Comparison of ENCODE assay signal across 20 cellular contexts in the genomic region with DNA sequence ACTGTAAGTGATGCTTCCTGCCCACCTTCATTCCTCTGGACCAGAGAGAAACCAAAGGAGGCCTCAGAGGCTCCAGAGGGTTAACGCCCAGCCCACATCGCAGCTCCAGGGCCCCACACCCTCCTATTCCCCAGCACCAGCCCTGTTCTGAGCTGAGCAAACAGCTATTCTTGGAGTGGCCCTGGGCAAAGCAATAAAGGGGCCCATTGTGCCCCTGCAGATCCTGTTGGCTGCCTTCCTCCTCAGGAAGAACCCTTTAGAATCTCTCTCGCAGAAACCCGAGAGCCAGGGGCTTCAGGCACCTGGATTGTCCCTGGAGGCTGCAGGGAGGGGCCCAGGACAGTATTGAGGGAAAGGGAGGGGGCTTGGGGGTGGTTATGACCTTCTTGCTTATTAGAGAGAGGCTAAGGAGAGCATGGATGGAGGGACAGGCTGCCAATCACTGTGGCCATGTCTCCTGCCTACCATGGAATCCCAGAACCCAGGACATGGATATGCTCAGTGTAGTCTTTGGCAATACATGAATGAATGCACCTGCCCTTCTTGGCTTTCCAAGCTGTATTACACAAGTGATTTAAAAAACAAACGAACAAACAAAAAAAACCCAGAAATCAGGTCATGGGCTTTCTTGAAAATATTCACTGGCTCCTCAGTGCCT. TPM values are rescaled to one million over a fixed set of nuclear protein-coding genes. Genes with fewer than 3 reads are reported as not detected.
DNase-seq lines count a peak whose midpoint lies in the region; ATAC-seq and TF ChIP-seq lines count a peak whose summit lies in the region.
"Had no signal": no experiment of that assay in that cellular context is flagged by ENCODE, and none has a peak within 500 bp of the region (broad histone marks: within the 10 kb centered on the region; RNA-seq: fewer than 3 reads in every experiment).

No MANE protein-coding gene starts in this region.

- H2AFZ ChIP-seq in mammary epithelial cell (ENCODE audit: low read depth, low read length) = no peak overlapping the region

- H3K36me3 Mint-ChIP-seq in chondrocyte (ENCODE audit: low read depth) = no peaks in the 10 kb centered on the region
- H3K36me3 Mint-ChIP-seq: activated CD8-positive, alpha-beta memory T cell treated with anti-CD3 and anti-CD28 coated beads, Interleukin-2, amount 10 ng/mL, durations not matched to agents 7 days and 5 days; activated naive CD4-positive, alpha-beta T cell treated with anti-CD3 and anti-CD28 coated beads, Interleukin-2, amount 50 U/mL, for 72 hours had no signal

- DNase-seq in breast epithelium (ENCODE audit: low spot score in 2 of 2) = no peak
- DNase-seq in mammary epithelial cell = no peak
- peak; percentile 81 for DNase-seq in colonic mucosa
- no peak for DNase-seq in chondrocyte (ENCODE audit: low spot score)
- no peak for DNase-seq in activated CD4-positive, alpha-beta T cell treated with anti-CD3 and anti-CD28 coated beads, Interleukin-2, amount 50 U/mL, for 1 hour
- DNase-seq in upper lobe of right lung = no peak
- DNase-seq: activated CD8-positive, alpha-beta memory T cell treated with anti-CD3 and anti-CD28 coated beads, Interleukin-2, amount 10 ng/mL, durations not matched to agents 7 days and 5 days; COR-L47; glutamatergic neuron; stimulated activated naive CD4-positive, alpha-beta T cell; SW 1271 had no signal

- no peak for TF ChIP-seq POLR2A in breast epithelium (IDR thresholded peaks at IDR 0.05)

- peaks cover 6% of the 10 kb centered on the region for H3K4me1 Mint-ChIP-seq in chondrocyte (ENCODE audit: low read depth)
- H3K4me1 Mint-ChIP-seq: activated CD8-positive, alpha-beta memory T cell treated with anti-CD3 and anti-CD28 coated beads, Interleukin-2, amount 10 ng/mL, durations not matched to agents 7 days and 5 days; central memory CD8-positive, alpha-beta T cell had no signal

- H3K4me3 ChIP-seq in breast epithelium = no peak overlapping the region
- no peak overlapping the region for H3K4me3 ChIP-seq in mammary epithelial cell (replicated peaks in 1 of 3; ENCODE audit: insufficient read depth in 1 of 3, low read depth in 2 of 3, low read length in 3 of 3)
- no peak overlapping the region for H3K4me3 ChIP-seq in colonic mucosa
- peak overlapping the region; percentile 28 to 35 for H3K4me3 ChIP-seq in mucosa of rectum (ENCODE audit: low read length in 2 of 2)
- H3K4me3 ChIP-seq in upper lobe of right lung = no peak overlapping the region
- H3K4me3 ChIP-seq: A549, vagina had no signal

- intact Hi-C loops in breast epithelium (cut with DNase I; ENCODE audit: low total_unique reads) = loop anchor here (10.0 kb wide), 1 partner anchor 1965 kb away; no protein-coding TSS in a partner anchor
- intact Hi-C loops in mammary epithelial cell (cut with micrococcal nuclease) = no loop called here
- intact Hi-C loops in colonic mucosa (cut with DNase I) = no loop called here
- intact Hi-C loops in upper lobe of right lung (cut with DNase I) = no loop called here

- H3K4me1 ChIP-seq in breast epithelium = no peaks in the 10 kb centered on the region
- H3K4me1 ChIP-seq in mammary epithelial cell (ENCODE audit: insufficient read depth, low read length) = peaks cover 13% of the 10 kb centered on the region
- peaks cover 16% of the 10 kb centered on the region for H3K4me1 ChIP-seq in colonic mucosa
- peaks cover 51 to 65% of the 10 kb centered on the region in 2 donors for H3K4me1 ChIP-seq in mucosa of rectum (ENCODE audit: control insufficient read depth in 2 of 2, insufficient read depth in 2 of 2, low read length in 2 of 2)
- no peaks in the 10 kb centered on the region for H3K4me1 ChIP-seq in upper lobe of right lung
- H3K4me1 ChIP-seq: A549, vagina had no signal

- no peak for ATAC-seq in HG03442 (IDR thresholded peaks at IDR 0.05; ENCODE audit: unreplicated experiment)
- ATAC-seq in upper lobe of right lung = no peak
- ATAC-seq: A549; activated CD8-positive, alpha-beta memory T cell treated with anti-CD3 and anti-CD28 coated beads, Interleukin-2, amount 10 ng/mL, durations not matched to agents 7 days and 5 days; activated naive CD4-positive, alpha-beta T cell treated with anti-CD3 and anti-CD28 coated beads, Interleukin-2, amount 50 U/mL, for 72 hours had no signal

- no peak overlapping the region for H3K4me2 ChIP-seq in mammary epithelial cell (ENCODE audit: insufficient read depth, low read depth, low read length)
- H3K4me2 ChIP-seq: A549 had no signal

- in situ Hi-C loops in mammary epithelial cell (cut with MboI; ENCODE audit: low sequenced_read_pairs in 2 of 2) = no loop called here

- no TSS peak for BruUV-seq in mammary epithelial cell (replicated peaks; lab: Mats Ljungman, UMichigan)

- H3K27me3 ChIP-seq in breast epithelium (no peaks in the 10 kb centered on the region), mammary epithelial cell (ENCODE audit: insufficient read depth, low read length) (no peaks in the 10 kb centered on the region), colonic mucosa (no peaks in the 10 kb centered on the region), mucosa of rectum (ENCODE audit: control insufficient read depth in 2 of 2, insufficient read depth in 2 of 2, low read length in 2 of 2) (no peaks in the 10 kb centered on the region), upper lobe of right lung (no peaks in the 10 kb centered on the region)
- H3K27me3 ChIP-seq: vagina had no signal

- H3K9me3 ChIP-seq in breast epithelium = no peaks in the 10 kb centered on the region
- no peaks in the 10 kb centered on the region for H3K9me3 ChIP-seq in mammary epithelial cell (replicated peaks; ENCODE audit: insufficient read depth, low read length)
- H3K9me3 ChIP-seq in colonic mucosa = no peaks in the 10 kb centered on the region
- H3K9me3 ChIP-seq in mucosa of rectum (ENCODE audit: control insufficient read depth in 2 of 2, low read length in 2 of 2) = no peaks in the 10 kb centered on the region
- no peaks in the 10 kb centered on the region for H3K9me3 ChIP-seq in upper lobe of right lung
- H3K9me3 ChIP-seq: A549, vagina had no signal

- H3K27ac ChIP-seq in breast epithelium = peak overlapping the region; percentile 40 to 65
- H3K27ac ChIP-seq in mammary epithelial cell (ENCODE audit: insufficient read depth, low read depth, low read length) = no peak overlapping the region
- H3K27ac ChIP-seq in colonic mucosa = peak overlapping the region; percentile 79
- H3K27ac ChIP-seq in mucosa of rectum (ENCODE audit: low read depth in 2 of 2, low read length in 2 of 2) = peak overlapping the region; percentile 91 to 93
- H3K27ac ChIP-seq in upper lobe of right lung = no peak overlapping the region
- H3K27ac ChIP-seq: A549, vagina had no signal

- no peak overlapping the region for H3K9ac ChIP-seq in mammary epithelial cell (ENCODE audit: insufficient read depth, low read length)
- H3K9ac ChIP-seq in colonic mucosa (ENCODE audit: low read depth in 2 of 2, low read length in 2 of 2) = peak overlapping the region in 1 of 2 donors; percentile 70
- H3K9ac ChIP-seq in mucosa of rectum (ENCODE audit: low read depth in 1 of 2, low read length in 2 of 2) = peak overlapping the region; percentile 36 to 67

- TF ChIP-seq CTCF in breast epithelium (IDR thresholded peaks at IDR 0.05) (no peak), mammary epithelial cell (conservative IDR thresholded peaks at IDR 0.05 in 1 of 2, IDR thresholded peaks at IDR 0.05 in 1 of 2; ENCODE audit: extremely low read depth in 1 of 2, insufficient read depth in 1 of 2, low read depth in 1 of 2, low read length in 2 of 2) (no peak), colonic mucosa (IDR thresholded peaks at IDR 0.05) (no peak), chondrocyte (IDR thresholded peaks at IDR 0.05) (no peak), upper lobe of right lung (IDR thresholded peaks at IDR 0.05) (no peak)

- H3K27ac Mint-ChIP-seq in chondrocyte (ENCODE audit: unreplicated experiment) = no peak overlapping the region
- H3K27ac Mint-ChIP-seq: activated CD8-positive, alpha-beta memory T cell treated with anti-CD3 and anti-CD28 coated beads, Interleukin-2, amount 10 ng/mL, durations not matched to agents 7 days and 5 days; activated naive CD4-positive, alpha-beta T cell treated with anti-CD3 and anti-CD28 coated beads, Interleukin-2, amount 50 U/mL, for 72 hours; nephron had no signal

- no peak overlapping the region for H3K4me3 Mint-ChIP-seq in chondrocyte (ENCODE audit: unreplicated experiment)
- H3K4me3 Mint-ChIP-seq: activated CD8-positive, alpha-beta memory T cell treated with anti-CD3 and anti-CD28 coated beads, Interleukin-2, amount 10 ng/mL, durations not matched to agents 7 days and 5 days; central memory CD8-positive, alpha-beta T cell; nephron had no signal

- no peaks in the 10 kb centered on the region for H3K79me2 ChIP-seq in mammary epithelial cell (ENCODE audit: insufficient read depth, low read length)

- no peaks in the 10 kb centered on the region for H3K9me3 Mint-ChIP-seq in chondrocyte (ENCODE audit: low read depth)
- H3K9me3 Mint-ChIP-seq: activated naive CD4-positive, alpha-beta T cell treated with anti-CD3 and anti-CD28 coated beads, Interleukin-2, amount 50 U/mL, for 72 hours; central memory CD8-positive, alpha-beta T cell; nephron had no signal

- no peaks in the 10 kb centered on the region for H3K27me3 Mint-ChIP-seq in chondrocyte (ENCODE audit: low read depth)

- CTCF ChIA-PET in mammary epithelial cell (lab: Charles Lee; ENCODE audit: low non-redundant PET) = no interaction called here

- dilution Hi-C loops in mammary epithelial cell (cut with HindIII; ENCODE audit: low sequenced_read_pairs) = loop anchor here (5.0 kb wide), 2 partner anchors 43 to 98 kb away; partner anchors contain the start of gene ATP13A2

- WGBS in mammary epithelial cell (ENCODE audit: low coverage, missing lambda C conversion rate) = 30% methylated on average over 5 of the region's 5 CpGs

- H3K36me3 ChIP-seq in breast epithelium (no peaks in the 10 kb centered on the region), mammary epithelial cell (ENCODE audit: insufficient read depth, low read length) (no peaks in the 10 kb centered on the region), colonic mucosa (no peaks in the 10 kb centered on the region), mucosa of rectum (ENCODE audit: control insufficient read depth in 2 of 2, insufficient read depth in 2 of 2, low read length in 2 of 2) (peaks cover 2 to 3% of the 10 kb centered on the region in 2 donors), upper lobe of right lung (no peaks in the 10 kb centered on the region)
- H3K36me3 ChIP-seq: vagina had no signal

- no peaks in the 10 kb centered on the region for H4K20me1 ChIP-seq in mammary epithelial cell (ENCODE audit: insufficient read depth, low read length)

RNA-seq across cellular contexts. Expression of gene PADI2, which starts 9.2 kb away (rescaled TPM):
- 10 to 100 TPM in 1 of 3 donors, 1 to 10 TPM in 1, under 1 TPM in 1; 0.32 to 29.4 (median 9.2) TPM for total RNA-seq in breast epithelium
- 1 to 10 TPM; 1.3 to 2.2 TPM for total RNA-seq in mammary epithelial cell
- polyA plus RNA-seq in mammary epithelial cell = 0.97 TPM
- polyA minus RNA-seq in mammary epithelial cell = 4.7 TPM
- total RNA-seq in colonic mucosa = 100 to 1,000 TPM; 177 to 211 TPM
- 20.9 to 74.9 TPM (median 72.6 TPM) in 3 replicates for total RNA-seq in chondrocyte
- 20.0 TPM for total RNA-seq in upper lobe of right lung
- total RNA-seq: endothelial cell of umbilical vein, HT1080 had no signal
- polyA plus RNA-seq: endothelial cell of umbilical vein had no signal

RNA-seq across cellular contexts. Expression of gene SDHB, which starts 56.2 kb away (rescaled TPM):
- total RNA-seq in breast epithelium (100 to 1,000 TPM in 1 of 3 donors, 10 to 100 TPM in 2; 80.6 to 106 (median 97.7) TPM), mammary epithelial cell (100 to 1,000 TPM in 1 of 2 donors, 10 to 100 TPM in 1; 73.5 to 106 TPM), colonic mucosa (100 to 1,000 TPM; 208 to 229 TPM), chondrocyte (54.7 to 70.1 TPM (median 57.7 TPM) in 3 replicates), upper lobe of right lung (79.3 TPM)
- polyA plus RNA-seq in mammary epithelial cell = 154 TPM
- polyA minus RNA-seq in mammary epithelial cell = 337 TPM

Comparison
In these comparisons a context has a peak if more than half of its experiments do, and no peak if none do; other contexts are left out.
1. H3K27ac ChIP-seq: peak in breast epithelium (2 of 2), colonic mucosa (single experiment) and mucosa of rectum (2 of 2); none in mammary epithelial cell (single experiment) and upper lobe of right lung (single experiment).
2. H3K4me3 ChIP-seq: peak in mucosa of rectum (2 of 2); none in breast epithelium (0 of 3), mammary epithelial cell (0 of 3), colonic mucosa (single experiment) and upper lobe of right lung (single experiment).